14 cellular contexts compared by ENCODE assay signal in the genomic region with DNA sequence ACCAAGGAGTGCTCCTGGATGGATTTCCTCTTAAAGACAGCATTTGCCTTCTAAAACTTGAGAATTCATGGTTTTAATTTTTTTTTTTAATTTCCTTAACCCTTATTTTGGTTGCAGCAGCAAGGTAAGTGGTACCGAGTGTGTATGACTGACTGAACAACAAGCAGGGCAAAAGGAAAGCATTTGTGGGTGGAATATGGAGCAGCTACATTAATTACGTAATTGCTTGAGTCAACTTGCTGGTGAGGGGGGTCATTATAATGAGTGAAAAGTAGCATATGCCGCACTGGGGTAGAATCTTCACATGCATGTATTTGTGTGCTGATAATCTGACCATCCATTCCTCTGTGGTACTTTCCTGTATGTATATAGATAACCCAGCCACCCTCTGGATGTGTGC.
DNase-seq lines count a peak whose midpoint lies in the region; ATAC-seq and TF ChIP-seq lines count a peak whose summit lies in the region.
"Had no signal": no experiment of that assay in that cellular context is flagged by ENCODE, and none has a peak within 500 bp of the region (broad histone marks: within the 10 kb centered on the region; RNA-seq: fewer than 3 reads in every experiment).

No MANE protein-coding gene starts in this region.

- intact Hi-C loops in heart left ventricle (cut with DNase I) (no loop called here), Right ventricle myocardium inferior (cut with DNase I) (no loop called here), right cardiac atrium (cut with DNase I) (loop anchor here in 1 of 4 donors (2.0 kb wide), 1 partner anchor 67 kb away; no protein-coding TSS in a partner anchor), tibial artery (cut with DNase I; ENCODE audit: low total_unique reads) (no loop called here)

- H3K27ac ChIP-seq in heart left ventricle: peak overlapping the region in 7 of 12 donors; percentile 32 to 60 (median 43)
- H3K27ac ChIP-seq in right cardiac atrium (ENCODE audit: low read length): no peak overlapping the region
- H3K27ac ChIP-seq in tibial artery: peak overlapping the region; percentile 71 to 72
- H3K27ac ChIP-seq: HL-60, prostate gland had no signal

- no peak overlapping the region for H3K4me3 Mint-ChIP-seq in osteocyte (ENCODE audit: unreplicated experiment)

- H3K4me1 Mint-ChIP-seq in osteocyte (ENCODE audit: unreplicated experiment): peaks cover 17% of the 10 kb centered on the region

- ATAC-seq in heart left ventricle (peak in 1 of 4 donors; percentile 36), Right ventricle myocardium inferior (no peak), right cardiac atrium (no peak), HG03039 (IDR thresholded peaks at IDR 0.05; ENCODE audit: unreplicated experiment) (no peak)

- peaks cover 2 to 49% (median 20%) of the 10 kb centered on the region in 12 donors for H3K4me1 ChIP-seq in heart left ventricle
- peaks cover 16% of the 10 kb centered on the region for H3K4me1 ChIP-seq in right cardiac atrium (ENCODE audit: control insufficient read depth, insufficient read depth, low read length)
- peaks cover 0 to 35% (median 15%) of the 10 kb centered on the region in 4 donors for H3K4me1 ChIP-seq in tibial artery
- H3K4me1 ChIP-seq: prostate gland had no signal

- peaks cover 0 to 10% (median 0%) of the 10 kb centered on the region in 9 donors for H3K36me3 ChIP-seq in heart left ventricle
- no peaks in the 10 kb centered on the region for H3K36me3 ChIP-seq in tibial artery
- H3K36me3 ChIP-seq: prostate gland had no signal

- H3K27me3 ChIP-seq in heart left ventricle (no peaks in the 10 kb centered on the region), right cardiac atrium (ENCODE audit: control insufficient read depth, insufficient read depth) (no peaks in the 10 kb centered on the region), tibial artery (no peaks in the 10 kb centered on the region)

- DNase-seq in heart left ventricle: no peak
- no peak for DNase-seq in Right ventricle myocardium inferior (ENCODE audit: missing footprints)
- peak; percentile 48 for DNase-seq in amniotic epithelial cell (ENCODE audit: low read depth)
- no peak for DNase-seq in right cardiac atrium
- no peak for DNase-seq in tibial artery
- DNase-seq in osteocyte (ENCODE audit: extremely low spot score, unreplicated experiment): no peak
- no peak for DNase-seq in D341Med (ENCODE audit: low spot score)
- DNase-seq: activated T-cell treated with anti-CD3 and anti-CD28 coated beads, Interleukin-2, amount 50 U/mL, for 48 hours; NCI-H1930; NCI-H748 treated with DMSO at 0.1 percent for 48 hours; SIG-M5 had no signal

- H3K4me3 ChIP-seq in heart left ventricle (peak overlapping the region in 8 of 12 donors; percentile 16 to 43 (median 28)), right cardiac atrium (ENCODE audit: low read length) (peak overlapping the region; percentile 39), tibial artery (peak overlapping the region; percentile 24 to 42)
- H3K4me3 ChIP-seq: prostate gland had no signal

- TF ChIP-seq POLR2A in heart left ventricle (IDR thresholded peaks at IDR 0.05): no peak

- TF ChIP-seq CTCF in heart left ventricle (IDR thresholded peaks at IDR 0.05): no peak
- TF ChIP-seq CTCF in tibial artery (IDR thresholded peaks at IDR 0.05): no peak
- no peak for TF ChIP-seq CTCF in osteocyte (IDR thresholded peaks at IDR 0.05)

- no peak overlapping the region for H3K27ac Mint-ChIP-seq in osteocyte (ENCODE audit: unreplicated experiment)

- no peaks in the 10 kb centered on the region for H3K9me3 Mint-ChIP-seq in osteocyte (ENCODE audit: unreplicated experiment)

- no peaks in the 10 kb centered on the region for H3K9me3 ChIP-seq in heart left ventricle
- H3K9me3 ChIP-seq in right cardiac atrium (ENCODE audit: control insufficient read depth, low read length): no peaks in the 10 kb centered on the region
- no peaks in the 10 kb centered on the region for H3K9me3 ChIP-seq in tibial artery
- H3K9me3 ChIP-seq: prostate gland had no signal

- WGBS in heart left ventricle, 4 donors: 65 to 71% (median 68%) methylated on average over 3 of the region's 3 CpGs
- 50% methylated on average over 3 of the region's 3 CpGs for WGBS in right cardiac atrium

- H3K36me3 Mint-ChIP-seq in osteocyte (ENCODE audit: unreplicated experiment): no peaks in the 10 kb centered on the region

- H3K27me3 Mint-ChIP-seq in osteocyte (ENCODE audit: unreplicated experiment): no peaks in the 10 kb centered on the region
